In the genomic region with DNA sequence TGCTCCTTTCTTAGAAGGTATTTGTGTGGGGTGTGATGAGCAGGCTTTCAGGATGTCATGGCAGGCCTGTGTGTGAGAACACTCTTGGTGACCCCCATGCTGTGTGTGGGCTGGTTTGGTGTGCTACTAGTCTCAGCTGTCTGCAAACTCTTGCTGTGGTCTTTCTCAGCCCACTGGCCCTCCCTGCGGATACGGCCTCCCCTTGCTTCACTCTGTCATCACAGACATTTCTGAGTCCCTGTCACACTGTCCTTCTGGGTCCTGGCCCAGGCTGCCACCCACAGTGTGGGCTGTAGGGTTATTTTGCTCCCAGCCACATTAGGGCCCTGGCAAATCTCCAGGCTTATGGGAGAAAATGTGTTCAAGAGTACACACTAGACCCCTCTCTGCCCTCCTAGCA, we compare ENCODE assay signal across 21 cellular contexts. TPM values are rescaled to one million over a fixed set of nuclear protein-coding genes. Genes with fewer than 3 reads are reported as not detected.
DNase-seq lines count a peak whose midpoint lies in the region; ATAC-seq, FAIRE-seq and TF ChIP-seq lines count a peak whose summit lies in the region.
"Had no signal": no experiment of that assay in that cellular context is flagged by ENCODE, and none has a peak within 500 bp of the region (broad histone marks: within the 10 kb centered on the region; RNA-seq: fewer than 3 reads in every experiment).

No MANE protein-coding gene starts in this region.

- peak overlapping the region; percentile 44 for H3K27ac Mint-ChIP-seq in activated naive CD8-positive, alpha-beta T cell treated with anti-CD3 and anti-CD28 coated beads, Interleukin-2, amount 10 ng/mL, durations not matched to agents 7 days and 5 days
- H3K27ac Mint-ChIP-seq: CD4-positive, CD25-positive, alpha-beta regulatory T cell had no signal

- peaks cover 3% of the 10 kb centered on the region; the same call in 1 of the 2 replicates for H3K27me3 ChIP-seq in Panc1 (ENCODE audit: control insufficient read depth, insufficient read depth, low read length)
- no peaks in the 10 kb centered on the region for H3K27me3 ChIP-seq in trophoblast cell (ENCODE audit: insufficient read depth, low read length)
- no peaks in the 10 kb centered on the region for H3K27me3 ChIP-seq in WERI-Rb-1 (ENCODE audit: insufficient read depth, low read depth, severe bottlenecking)
- H3K27me3 ChIP-seq: BE2C had no signal

- H4K12ac ChIP-seq in trophoblast cell (ENCODE audit: low read depth, low read length), result no peak overlapping the region

- POLR2A ChIA-PET in Panc1 (lab: Charles Lee), result no interaction called here
- POLR2A ChIA-PET in activated naive CD8-positive, alpha-beta T cell treated with anti-CD3 and anti-CD28 coated beads, Interleukin-2, amount 10 ng/mL, durations not matched to agents 7 days and 5 days (lab: Charles Lee), result no interaction called here

- no peak for FAIRE-seq in HTR-8/SVneo (lab: Jason Lieb, UNC)
- FAIRE-seq: A204.1, GM12878 had no signal

- H3K4me3 ChIP-seq in Panc1 (ENCODE audit: low read depth in 2 of 2, low read length in 2 of 2), result no peak overlapping the region
- no peak overlapping the region for H3K4me3 ChIP-seq in trophoblast cell (ENCODE audit: low read depth, low read length)
- no peak overlapping the region for H3K4me3 ChIP-seq in WERI-Rb-1 (ENCODE audit: low read depth, low read length)
- H3K4me3 ChIP-seq: GM12878 had no signal

- CTCF ChIA-PET in Panc1 (lab: Charles Lee), result no interaction called here

- in situ Hi-C loops in Panc1 (cut with HindIII; ENCODE audit: low pct_unique_long_range_greater_than_20kb, low sequenced_read_pairs), result no loop called here

- peaks cover 8% of the 10 kb centered on the region for H3K27me3 Mint-ChIP-seq in activated naive CD8-positive, alpha-beta T cell treated with anti-CD3 and anti-CD28 coated beads, Interleukin-2, amount 10 ng/mL, durations not matched to agents 7 days and 5 days
- H3K27me3 Mint-ChIP-seq: CD4-positive, CD25-positive, alpha-beta regulatory T cell had no signal

- H3K36me3 ChIP-seq in Panc1 (ENCODE audit: control insufficient read depth, insufficient read depth, low read length), result no peaks in the 10 kb centered on the region
- H3K36me3 ChIP-seq in trophoblast cell (ENCODE audit: control insufficient read depth in 1 of 2, insufficient read depth in 2 of 2, low read length in 2 of 2), result no peaks in the 10 kb centered on the region
- H3K36me3 ChIP-seq in WERI-Rb-1, result no peaks in the 10 kb centered on the region; the same call in 1 of the 2 replicates
- H3K36me3 ChIP-seq: BE2C had no signal

- DNase-seq in Panc1 (ENCODE audit: low read depth, low spot score) (no peak), trophoblast cell (no peak), WERI-Rb-1 (no peak), NCI-H1092 treated with DMSO at 0.1 percent for 48 hours (lab: John Stamatoyannopoulos, UW) (no peak), HTR-8/SVneo (ENCODE audit: insufficient read length, low spot score) (no peak)
- no peak for DNase-seq in activated naive CD8-positive, alpha-beta T cell treated with anti-CD3 and anti-CD28 coated beads, Interleukin-2, amount 10 ng/mL, durations not matched to agents 7 days and 5 days
- DNase-seq: ACHN; BE2C; C1 segment of cervical spinal cord; CD4-positive, CD25-positive, alpha-beta regulatory T cell; CD8-positive, alpha-beta memory T cell; COR-L47; DMS 273 treated with DMSO at 0.1 percent for 48 hours; DMS53; DND-41; EL; GOT3; H7 had no signal

- intact Hi-C loops in Panc1 (cut with micrococcal nuclease; ENCODE audit: unreplicated experiment), result no loop called here

- no peak overlapping the region for H2BK120ac ChIP-seq in trophoblast cell (ENCODE audit: insufficient read depth, low read length, poor library complexity)

- H3K79me2 ChIP-seq in trophoblast cell (ENCODE audit: control insufficient read depth, insufficient read depth, low read length, poor library complexity), result no peaks in the 10 kb centered on the region

- H3K4me1 Mint-ChIP-seq in activated naive CD8-positive, alpha-beta T cell treated with anti-CD3 and anti-CD28 coated beads, Interleukin-2, amount 10 ng/mL, durations not matched to agents 7 days and 5 days, result peaks cover 8% of the 10 kb centered on the region

- ATAC-seq in Panc1, result peak; percentile 8; the same call in 1 of the 2 replicates
- ATAC-seq in activated naive CD8-positive, alpha-beta T cell treated with anti-CD3 and anti-CD28 coated beads, Interleukin-2, amount 10 ng/mL, durations not matched to agents 7 days and 5 days (ENCODE audit: low read depth), result no peak
- ATAC-seq: GM12878, HCT116 had no signal

- no peaks in the 10 kb centered on the region for H3K36me3 Mint-ChIP-seq in activated naive CD8-positive, alpha-beta T cell treated with anti-CD3 and anti-CD28 coated beads, Interleukin-2, amount 10 ng/mL, durations not matched to agents 7 days and 5 days

- H3K18ac ChIP-seq in trophoblast cell (ENCODE audit: low read length), result no peak overlapping the region

- H3K9me3 Mint-ChIP-seq in activated naive CD8-positive, alpha-beta T cell treated with anti-CD3 and anti-CD28 coated beads, Interleukin-2, amount 10 ng/mL, durations not matched to agents 7 days and 5 days, result peaks cover 4% of the 10 kb centered on the region

- H2AK5ac ChIP-seq in trophoblast cell (ENCODE audit: low read length), result peak overlapping the region; percentile 29

- H4K91ac ChIP-seq in trophoblast cell (ENCODE audit: low read depth, low read length), result no peak overlapping the region

- H3K79me1 ChIP-seq in trophoblast cell (ENCODE audit: low read length), result peaks cover 2% of the 10 kb centered on the region

- H3K27ac ChIP-seq in Panc1 (ENCODE audit: low read length) (no peak overlapping the region), trophoblast cell (ENCODE audit: low read depth, low read length) (no peak overlapping the region), WERI-Rb-1 (no peak overlapping the region)

- H3K4me2 ChIP-seq in trophoblast cell (ENCODE audit: low read length), result no peak overlapping the region

- no peaks in the 10 kb centered on the region for H3K9me3 ChIP-seq in Panc1 (ENCODE audit: control insufficient read depth, insufficient read depth, low read depth, low read length)
- H3K9me3 ChIP-seq in trophoblast cell (ENCODE audit: insufficient read depth, low read depth, low read length), result peaks cover 2% of the 10 kb centered on the region
- peaks cover 12% of the 10 kb centered on the region for H3K9me3 ChIP-seq in WERI-Rb-1 (ENCODE audit: severe bottlenecking)

- H2AFZ ChIP-seq in trophoblast cell (ENCODE audit: insufficient read depth, low read length, poor library complexity), result no peak overlapping the region

- H2BK5ac ChIP-seq in trophoblast cell (ENCODE audit: low read depth, low read length, poor library complexity), result no peak overlapping the region

- H4K8ac ChIP-seq in trophoblast cell (ENCODE audit: low read depth, low read length), result no peak overlapping the region

- no peak overlapping the region for H3K4me3 Mint-ChIP-seq in activated naive CD8-positive, alpha-beta T cell treated with anti-CD3 and anti-CD28 coated beads, Interleukin-2, amount 10 ng/mL, durations not matched to agents 7 days and 5 days
- H3K4me3 Mint-ChIP-seq: CD4-positive, CD25-positive, alpha-beta regulatory T cell; CD8-positive, alpha-beta memory T cell had no signal

- WGBS in trophoblast cell (ENCODE audit: extremely low coverage, insufficient coverage, insufficient read length), result no CpG with 5 or more reads among the region's 2 CpGs

- TF ChIP-seq CTCF in Panc1 (IDR thresholded peaks at IDR 0.05) (no peak), WERI-Rb-1 (IDR thresholded peaks at IDR 0.05; ENCODE audit: low read depth, low read length) (no peak)

- no peak overlapping the region for H3K9ac ChIP-seq in trophoblast cell (ENCODE audit: low read length)

- H2BK12ac ChIP-seq in trophoblast cell (ENCODE audit: low read length), result no peak overlapping the region

- H3K23ac ChIP-seq in trophoblast cell (ENCODE audit: low read length), result no peak overlapping the region

- H3K4me1 ChIP-seq in Panc1 (ENCODE audit: control insufficient read depth, insufficient read depth, low read length) (no peaks in the 10 kb centered on the region), trophoblast cell (ENCODE audit: control insufficient read depth in 1 of 2, insufficient read depth in 2 of 2, low read length in 2 of 2) (peaks cover 6% of the 10 kb centered on the region in 2 experiments)

- no peak overlapping the region for H3K4ac ChIP-seq in trophoblast cell (ENCODE audit: low read depth, low read length)

- no peak overlapping the region for H3K14ac ChIP-seq in trophoblast cell (ENCODE audit: low read length)

- no TSS peak for BruUV-seq in Panc1 (replicated peaks; lab: Mats Ljungman, UMichigan)

RNA-seq across cellular contexts. Expression of a gene that starts 39.0 kb away (rescaled TPM):
- 9.3 TPM for total RNA-seq in Panc1 (2021; ENCODE audit: unreplicated experiment)
- polyA plus RNA-seq in Panc1 (2012; ENCODE audit: insufficient read length), result 4.6 TPM
- total RNA-seq in activated naive CD8-positive, alpha-beta T cell treated with anti-CD3 and anti-CD28 coated beads, Interleukin-2, amount 10 ng/mL, durations not matched to agents 7 days and 5 days, result 10 to 100 TPM; 12.2 to 15.3 TPM
- polyA plus RNA-seq in trophoblast cell (2013), result 2.3 and 2.7 TPM in 2 replicates
- total RNA-seq: GM12878 had no signal
